Comparison of ENCODE assay signal across 15 cellular contexts in genomic region chr17:41647038-41647813, GRCh38. TPM values are rescaled to one million over a fixed set of nuclear protein-coding genes. Genes with fewer than 3 reads are reported as not detected.
DNase-seq lines count a peak whose midpoint lies in the region; ATAC-seq, FAIRE-seq and TF ChIP-seq lines count a peak whose summit lies in the region.
"Had no signal": no experiment of that assay in that cellular context is flagged by ENCODE, and none has a peak within 500 bp of the region (broad histone marks: within the 10 kb centered on the region; RNA-seq: fewer than 3 reads in every experiment).

No MANE protein-coding gene starts in this region.

- H3K4me3 ChIP-seq in OCI-LY3 (ENCODE audit: low read length) (peak overlapping the region; percentile 80), skeletal muscle satellite cell (ENCODE audit: low read length) (no peak overlapping the region)

- no peaks in the 10 kb centered on the region for H3K9me3 Mint-ChIP-seq in natural killer cell
- no peaks in the 10 kb centered on the region for H3K9me3 Mint-ChIP-seq in stimulated activated naive B cell treated with anti-CD40 and anti-IgM and Interleukin-4, amounts not matched to agents 10 μg/mL and 1 μg/mL and 100 μg/mL, for 72 hours
- H3K9me3 Mint-ChIP-seq: activated T-cell treated with anti-CD3 and anti-CD28 coated beads, Interleukin-2, amount 50 U/mL, for 4 hours; HFFc6 had no signal

- peak; percentile 21 for FAIRE-seq in endometrium (lab: Jason Lieb, UNC)

- no peak for ATAC-seq in natural killer cell
- no peak for ATAC-seq in stimulated activated naive B cell treated with anti-CD40 and anti-IgM and Interleukin-4, amounts not matched to agents 10 μg/mL and 1 μg/mL and 100 μg/mL, for 72 hours (replicated peaks)

- no peak overlapping the region for H3K27ac ChIP-seq in OCI-LY3 (ENCODE audit: low read length)

- no peaks in the 10 kb centered on the region for H3K36me3 ChIP-seq in OCI-LY3 (replicated peaks; ENCODE audit: low read depth, low read length)
- H3K36me3 ChIP-seq in skeletal muscle satellite cell (ENCODE audit: insufficient read depth, low read length): no peaks in the 10 kb centered on the region
- H3K36me3 ChIP-seq: tibial nerve had no signal

- intact Hi-C loops in natural killer cell (cut with micrococcal nuclease): no loop called here

- H3K4me1 ChIP-seq in OCI-LY3 (ENCODE audit: low read length) (no peaks in the 10 kb centered on the region), skeletal muscle satellite cell (ENCODE audit: control insufficient read depth, insufficient read depth, low read length) (peaks cover 29% of the 10 kb centered on the region)

- no peaks in the 10 kb centered on the region for H3K36me3 Mint-ChIP-seq in natural killer cell
- no peaks in the 10 kb centered on the region for H3K36me3 Mint-ChIP-seq in stimulated activated naive B cell treated with anti-CD40 and anti-IgM and Interleukin-4, amounts not matched to agents 10 μg/mL and 1 μg/mL and 100 μg/mL, for 72 hours

- H3K27me3 Mint-ChIP-seq in natural killer cell (ENCODE audit: low read depth in 2 of 2): peaks cover 0 to 4% of the 10 kb centered on the region in 2 donors
- peaks cover 0 to 5% of the 10 kb centered on the region in 2 donors for H3K27me3 Mint-ChIP-seq in stimulated activated naive B cell treated with anti-CD40 and anti-IgM and Interleukin-4, amounts not matched to agents 10 μg/mL and 1 μg/mL and 100 μg/mL, for 72 hours
- H3K27me3 Mint-ChIP-seq: activated CD4-positive, alpha-beta T cell treated with anti-CD3 and anti-CD28 coated beads for 36 hours had no signal

- H2AFZ ChIP-seq in OCI-LY3 (ENCODE audit: low read depth, low read length): peak overlapping the region; percentile 93

- peak; percentile 73 for DNase-seq in NCI-H510A treated with DMSO at 0.1 percent for 48 hours (lab: John Stamatoyannopoulos, UW)
- DNase-seq in NCI-H510A (lab: John Stamatoyannopoulos, UW): no peak
- no peak for DNase-seq in natural killer cell
- DNase-seq in SKM-1 (lab: John Stamatoyannopoulos, UW; ENCODE audit: unreplicated experiment): no peak
- DNase-seq in stimulated activated naive B cell treated with anti-CD40 and anti-IgM and Interleukin-4, amounts not matched to agents 10 μg/mL and 1 μg/mL and 100 μg/mL, for 72 hours: no peak
- DNase-seq: cortex of kidney had no signal

- H3K27me3 ChIP-seq in OCI-LY3 (ENCODE audit: low read depth, low read length): no peaks in the 10 kb centered on the region
- no peaks in the 10 kb centered on the region for H3K27me3 ChIP-seq in skeletal muscle satellite cell (ENCODE audit: control insufficient read depth, insufficient read depth, low read length)
- H3K27me3 ChIP-seq: tibial nerve had no signal

- no peaks in the 10 kb centered on the region for H3K79me2 ChIP-seq in OCI-LY3 (ENCODE audit: low read length)

- H3K9me3 ChIP-seq in OCI-LY3 (ENCODE audit: insufficient read depth, low read length) (no peaks in the 10 kb centered on the region), skeletal muscle satellite cell (replicated peaks; ENCODE audit: low read length) (no peaks in the 10 kb centered on the region)
- H3K9me3 ChIP-seq: tibial nerve had no signal

- no peak overlapping the region for H3K9ac ChIP-seq in OCI-LY3 (ENCODE audit: low read length)
- H3K9ac ChIP-seq in skeletal muscle satellite cell (ENCODE audit: low read depth, low read length): no peak overlapping the region

- H4K20me1 ChIP-seq in OCI-LY3 (ENCODE audit: insufficient read depth, low read length): no peaks in the 10 kb centered on the region

- H3K4me2 ChIP-seq in OCI-LY3 (ENCODE audit: low read length) (peak overlapping the region; percentile 98), skeletal muscle satellite cell (ENCODE audit: low read length) (peak overlapping the region; percentile 91)

- no peak overlapping the region for H3K4me3 Mint-ChIP-seq in natural killer cell
- H3K4me3 Mint-ChIP-seq in stimulated activated naive B cell treated with anti-CD40 and anti-IgM and Interleukin-4, amounts not matched to agents 10 μg/mL and 1 μg/mL and 100 μg/mL, for 72 hours: no peak overlapping the region

- TF ChIP-seq CTCF in OCI-LY3 (IDR thresholded peaks at IDR 0.05; ENCODE audit: low read depth, low read length) (no peak), natural killer cell (IDR thresholded peaks at IDR 0.05) (no peak)

- peaks cover 9 to 10% of the 10 kb centered on the region in 2 donors for H3K4me1 Mint-ChIP-seq in natural killer cell
- H3K4me1 Mint-ChIP-seq in stimulated activated naive B cell treated with anti-CD40 and anti-IgM and Interleukin-4, amounts not matched to agents 10 μg/mL and 1 μg/mL and 100 μg/mL, for 72 hours: peaks cover 10 to 11% of the 10 kb centered on the region in 2 donors

- no peak overlapping the region for H3K27ac Mint-ChIP-seq in natural killer cell
- no peak overlapping the region for H3K27ac Mint-ChIP-seq in stimulated activated naive B cell treated with anti-CD40 and anti-IgM and Interleukin-4, amounts not matched to agents 10 μg/mL and 1 μg/mL and 100 μg/mL, for 72 hours
- H3K27ac Mint-ChIP-seq: activated CD4-positive, alpha-beta T cell treated with anti-CD3 and anti-CD28 coated beads for 36 hours had no signal

RNA-seq across cellular contexts. Expression of gene KRT17, which starts 22.9 kb away (rescaled TPM):
- 0.25 and 1.7 TPM in 2 replicates for total RNA-seq in skeletal muscle satellite cell (2012; rRNA removed)
- not detected for total RNA-seq in natural killer cell
- total RNA-seq: activated CD4-positive, alpha-beta T cell treated with anti-CD3 and anti-CD28 coated beads for 36 hours; activated T-cell treated with anti-CD3 and anti-CD28 coated beads, Interleukin-2, amount 50 U/mL, for 4 hours; lung microvascular endothelial cell had no signal

RNA-seq across cellular contexts. Expression of gene KRT16, which starts 34.7 kb away (rescaled TPM):
- 0.25 TPM in 1 of 2 replicates, not detected in the other for total RNA-seq in skeletal muscle satellite cell (2012; rRNA removed)
- total RNA-seq in natural killer cell: not detected
- total RNA-seq: activated CD4-positive, alpha-beta T cell treated with anti-CD3 and anti-CD28 coated beads for 36 hours; activated T-cell treated with anti-CD3 and anti-CD28 coated beads, Interleukin-2, amount 50 U/mL, for 4 hours; lung microvascular endothelial cell; occipital lobe had no signal

RNA-seq across cellular contexts. Expression of gene EIF1, which starts 41.5 kb away (rescaled TPM):
- 57.0 and 60.1 TPM in 2 replicates for total RNA-seq in skeletal muscle satellite cell (2012; rRNA removed)
- 1,000 to 10,000 TPM; 2,034 to 2,368 (median 2,279) TPM for total RNA-seq in natural killer cell
